ENCODE assay signal across 1 cellular context in the genomic region with DNA sequence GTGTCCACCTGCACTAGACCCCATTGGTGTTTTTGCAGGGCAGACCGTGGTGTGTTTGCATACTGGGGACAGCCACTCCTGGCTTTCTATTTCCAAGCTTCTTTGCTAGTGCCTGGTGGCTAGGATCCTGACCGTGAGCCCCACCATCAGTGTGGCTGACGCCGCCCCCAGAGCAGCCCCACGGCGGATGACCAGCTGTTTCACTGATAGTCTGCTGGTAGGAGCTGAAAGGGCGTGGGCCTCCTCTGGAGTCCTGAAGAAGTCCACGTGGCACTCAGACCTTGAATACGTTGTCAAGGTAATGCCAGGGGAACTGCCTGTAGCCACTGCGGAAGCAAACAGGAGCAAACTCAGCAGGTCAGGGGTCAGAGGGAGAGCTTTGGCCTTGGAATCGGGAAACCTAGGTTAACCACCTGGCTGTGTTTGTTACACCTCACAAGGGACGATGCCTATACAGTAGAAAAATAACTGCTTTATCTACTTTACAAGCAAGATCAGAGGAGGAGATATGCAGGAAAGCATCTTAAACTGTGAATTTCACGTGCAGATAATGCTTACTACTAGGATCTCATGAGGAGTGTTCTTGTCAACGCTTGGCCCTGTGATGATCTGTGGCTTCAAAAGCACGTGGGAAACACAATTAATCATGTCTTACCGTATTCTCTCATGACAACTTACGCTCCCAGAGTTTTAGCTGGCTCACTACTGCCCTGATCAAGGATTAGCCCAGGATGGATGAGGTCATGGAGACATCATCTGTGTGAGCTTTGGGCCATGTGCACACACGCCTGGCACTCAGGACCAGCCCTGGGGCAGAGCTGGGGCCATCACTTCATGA.
TF ChIP-seq lines count a peak whose summit lies in the region.

No MANE protein-coding gene starts in this region.

TF ChIP-seq in HepG2, 621 proteins besides CTCF, POLR2A, EP300 and RAD21 (continued from another document):
- TF ChIP-seq, protein P1, sequence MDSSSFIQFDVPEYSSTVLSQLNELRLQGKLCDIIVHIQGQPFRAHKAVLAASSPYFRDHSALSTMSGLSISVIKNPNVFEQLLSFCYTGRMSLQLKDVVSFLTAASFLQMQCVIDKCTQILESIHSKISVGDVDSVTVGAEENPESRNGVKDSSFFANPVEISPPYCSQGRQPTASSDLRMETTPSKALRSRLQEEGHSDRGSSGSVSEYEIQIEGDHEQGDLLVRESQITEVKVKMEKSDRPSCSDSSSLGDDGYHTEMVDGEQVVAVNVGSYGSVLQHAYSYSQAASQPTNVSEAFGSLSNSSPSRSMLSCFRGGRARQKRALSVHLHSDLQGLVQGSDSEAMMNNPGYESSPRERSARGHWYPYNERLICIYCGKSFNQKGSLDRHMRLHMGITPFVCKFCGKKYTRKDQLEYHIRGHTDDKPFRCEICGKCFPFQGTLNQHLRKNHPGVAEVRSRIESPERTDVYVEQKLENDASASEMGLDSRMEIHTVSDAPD (CRISPR knock-in tag; IDR thresholded peaks at IDR 0.05), result no peak
- TF ChIP-seq, protein P2, sequence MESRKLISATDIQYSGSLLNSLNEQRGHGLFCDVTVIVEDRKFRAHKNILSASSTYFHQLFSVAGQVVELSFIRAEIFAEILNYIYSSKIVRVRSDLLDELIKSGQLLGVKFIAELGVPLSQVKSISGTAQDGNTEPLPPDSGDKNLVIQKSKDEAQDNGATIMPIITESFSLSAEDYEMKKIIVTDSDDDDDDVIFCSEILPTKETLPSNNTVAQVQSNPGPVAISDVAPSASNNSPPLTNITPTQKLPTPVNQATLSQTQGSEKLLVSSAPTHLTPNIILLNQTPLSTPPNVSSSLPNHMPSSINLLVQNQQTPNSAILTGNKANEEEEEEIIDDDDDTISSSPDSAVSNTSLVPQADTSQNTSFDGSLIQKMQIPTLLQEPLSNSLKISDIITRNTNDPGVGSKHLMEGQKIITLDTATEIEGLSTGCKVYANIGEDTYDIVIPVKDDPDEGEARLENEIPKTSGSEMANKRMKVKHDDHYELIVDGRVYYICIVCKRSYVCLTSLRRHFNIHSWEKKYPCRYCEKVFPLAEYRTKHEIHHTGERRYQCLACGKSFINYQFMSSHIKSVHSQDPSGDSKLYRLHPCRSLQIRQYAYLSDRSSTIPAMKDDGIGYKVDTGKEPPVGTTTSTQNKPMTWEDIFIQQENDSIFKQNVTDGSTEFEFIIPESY (CRISPR knock-in tag; IDR thresholded peaks at IDR 0.05), result 0 out of 2 replicates have a peak, but pooled peaks have one; percentile 24
- TF ChIP-seq ZNF317 (CRISPR knock-in tag; IDR thresholded peaks at IDR 0.05), result no peak
- TF ChIP-seq POLR2G (IDR thresholded peaks at IDR 0.05; ENCODE audit: low read depth, low read length), result 0 out of 2 replicates have a peak, but pooled peaks have one; percentile 6
- TF ChIP-seq KDM1A (CRISPR knock-in tag; IDR thresholded peaks at IDR 0.05), result no peak
- TF ChIP-seq BORCS8-MEF2B (CRISPR knock-in tag; IDR thresholded peaks at IDR 0.05), result no peak
- no peak for TF ChIP-seq ADNP (CRISPR knock-in tag; IDR thresholded peaks at IDR 0.05)
- TF ChIP-seq, protein P3, sequence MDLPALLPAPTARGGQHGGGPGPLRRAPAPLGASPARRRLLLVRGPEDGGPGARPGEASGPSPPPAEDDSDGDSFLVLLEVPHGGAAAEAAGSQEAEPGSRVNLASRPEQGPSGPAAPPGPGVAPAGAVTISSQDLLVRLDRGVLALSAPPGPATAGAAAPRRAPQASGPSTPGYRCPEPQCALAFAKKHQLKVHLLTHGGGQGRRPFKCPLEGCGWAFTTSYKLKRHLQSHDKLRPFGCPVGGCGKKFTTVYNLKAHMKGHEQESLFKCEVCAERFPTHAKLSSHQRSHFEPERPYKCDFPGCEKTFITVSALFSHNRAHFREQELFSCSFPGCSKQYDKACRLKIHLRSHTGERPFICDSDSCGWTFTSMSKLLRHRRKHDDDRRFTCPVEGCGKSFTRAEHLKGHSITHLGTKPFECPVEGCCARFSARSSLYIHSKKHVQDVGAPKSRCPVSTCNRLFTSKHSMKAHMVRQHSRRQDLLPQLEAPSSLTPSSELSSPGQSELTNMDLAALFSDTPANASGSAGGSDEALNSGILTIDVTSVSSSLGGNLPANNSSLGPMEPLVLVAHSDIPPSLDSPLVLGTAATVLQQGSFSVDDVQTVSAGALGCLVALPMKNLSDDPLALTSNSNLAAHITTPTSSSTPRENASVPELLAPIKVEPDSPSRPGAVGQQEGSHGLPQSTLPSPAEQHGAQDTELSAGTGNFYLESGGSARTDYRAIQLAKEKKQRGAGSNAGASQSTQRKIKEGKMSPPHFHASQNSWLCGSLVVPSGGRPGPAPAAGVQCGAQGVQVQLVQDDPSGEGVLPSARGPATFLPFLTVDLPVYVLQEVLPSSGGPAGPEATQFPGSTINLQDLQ (CRISPR knock-in tag; IDR thresholded peaks at IDR 0.05), result no peak
- TF ChIP-seq MAFG (CRISPR knock-in tag; IDR thresholded peaks at IDR 0.05), result no peak
- no peak for TF ChIP-seq ZNF564 (CRISPR knock-in tag; IDR thresholded peaks at IDR 0.05)
- no peak for TF ChIP-seq AKAP8 (CRISPR knock-in tag; IDR thresholded peaks at IDR 0.05)
- TF ChIP-seq ZNF75D (CRISPR knock-in tag; IDR thresholded peaks at IDR 0.05; ENCODE audit: borderline replicate concordance), result no peak
- TF ChIP-seq, protein P4, sequence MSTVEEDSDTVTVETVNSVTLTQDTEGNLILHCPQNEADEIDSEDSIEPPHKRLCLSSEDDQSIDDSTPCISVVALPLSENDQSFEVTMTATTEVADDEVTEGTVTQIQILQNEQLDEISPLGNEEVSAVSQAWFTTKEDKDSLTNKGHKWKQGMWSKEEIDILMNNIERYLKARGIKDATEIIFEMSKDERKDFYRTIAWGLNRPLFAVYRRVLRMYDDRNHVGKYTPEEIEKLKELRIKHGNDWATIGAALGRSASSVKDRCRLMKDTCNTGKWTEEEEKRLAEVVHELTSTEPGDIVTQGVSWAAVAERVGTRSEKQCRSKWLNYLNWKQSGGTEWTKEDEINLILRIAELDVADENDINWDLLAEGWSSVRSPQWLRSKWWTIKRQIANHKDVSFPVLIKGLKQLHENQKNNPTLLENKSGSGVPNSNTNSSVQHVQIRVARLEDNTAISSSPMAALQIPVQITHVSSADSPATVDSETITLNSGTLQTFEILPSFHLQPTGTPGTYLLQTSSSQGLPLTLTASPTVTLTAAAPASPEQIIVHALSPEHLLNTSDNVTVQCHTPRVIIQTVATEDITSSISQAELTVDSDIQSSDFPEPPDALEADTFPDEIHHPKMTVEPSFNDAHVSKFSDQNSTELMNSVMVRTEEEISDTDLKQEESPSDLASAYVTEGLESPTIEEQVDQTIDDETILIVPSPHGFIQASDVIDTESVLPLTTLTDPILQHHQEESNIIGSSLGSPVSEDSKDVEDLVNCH (CRISPR knock-in tag; IDR thresholded peaks at IDR 0.05), result no peak
- TF ChIP-seq SSRP1 (CRISPR knock-in tag; IDR thresholded peaks at IDR 0.05), result no peak
- TF ChIP-seq FOXC1 (CRISPR knock-in tag; IDR thresholded peaks at IDR 0.05; ENCODE audit: borderline replicate concordance), result no peak
- no peak for TF ChIP-seq ZFP36L1 (CRISPR knock-in tag; IDR thresholded peaks at IDR 0.05)
- TF ChIP-seq, protein P5, sequence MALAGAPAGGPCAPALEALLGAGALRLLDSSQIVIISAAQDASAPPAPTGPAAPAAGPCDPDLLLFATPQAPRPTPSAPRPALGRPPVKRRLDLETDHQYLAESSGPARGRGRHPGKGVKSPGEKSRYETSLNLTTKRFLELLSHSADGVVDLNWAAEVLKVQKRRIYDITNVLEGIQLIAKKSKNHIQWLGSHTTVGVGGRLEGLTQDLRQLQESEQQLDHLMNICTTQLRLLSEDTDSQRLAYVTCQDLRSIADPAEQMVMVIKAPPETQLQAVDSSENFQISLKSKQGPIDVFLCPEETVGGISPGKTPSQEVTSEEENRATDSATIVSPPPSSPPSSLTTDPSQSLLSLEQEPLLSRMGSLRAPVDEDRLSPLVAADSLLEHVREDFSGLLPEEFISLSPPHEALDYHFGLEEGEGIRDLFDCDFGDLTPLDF (CRISPR knock-in tag; IDR thresholded peaks at IDR 0.05), result no peak
TF ChIP-seq in HepG2: peak in this region for 6.
